In genomic region chr19:48194041-48194871, GRCh38 we compare ENCODE assay signal across 9 cellular contexts. TPM values are rescaled to one million over a fixed set of nuclear protein-coding genes. Genes with fewer than 3 reads are reported as not detected.
DNase-seq lines count a peak whose midpoint lies in the region; ATAC-seq and TF ChIP-seq lines count a peak whose summit lies in the region.
"Had no signal": no experiment of that assay in that cellular context is flagged by ENCODE, and none has a peak within 500 bp of the region (broad histone marks: within the 10 kb centered on the region; RNA-seq: fewer than 3 reads in every experiment).

No MANE protein-coding gene starts in this region.

- no peak overlapping the region for H3K27ac Mint-ChIP-seq in glutamatergic neuron (ENCODE audit: unreplicated experiment)
- H3K27ac Mint-ChIP-seq in immature natural killer cell: no peak overlapping the region

- 67 to 79% (median 69%) methylated on average over 31 to 41 of the region's 41 CpGs for WGBS in ovary, 3 donors

- no peak overlapping the region for H3K4me3 Mint-ChIP-seq in glutamatergic neuron (ENCODE audit: unreplicated experiment)
- H3K4me3 Mint-ChIP-seq in immature natural killer cell: no peak overlapping the region

- DNase-seq in AG04449 (ENCODE audit: low read depth, low spot score) (no peak), glutamatergic neuron (no peak), ovary (no peak), mucosa of gallbladder (ENCODE audit: low spot score) (no peak), immature natural killer cell (no peak)
- DNase-seq in activated CD4-positive, alpha-beta T cell treated with anti-CD3 and anti-CD28 coated beads, Interleukin-2, amount 50 U/mL, for 48 hours: peak; percentile 28 to 36
- DNase-seq: NCI-H187 treated with DMSO at 0.1 percent for 48 hours had no signal

- no peaks in the 10 kb centered on the region for H3K9me3 ChIP-seq in ovary

- H3K27me3 ChIP-seq in ovary: no peaks in the 10 kb centered on the region

- CTCF ChIA-PET in AG04449 (lab: Yijun Ruan, JAX): interaction anchor here (0.6 to 1.9 kb wide), 11 partner anchors 9 to 231 kb away, joined by 3 to 44 read pairs (median 5); no protein-coding TSS in a partner anchor

- H3K27ac ChIP-seq in ovary: no peak overlapping the region

- TF ChIP-seq POLR2A in ovary (IDR thresholded peaks at IDR 0.05): no peak

- intact Hi-C loops in ovary (cut with DNase I): no loop called here

- POLR2A ChIA-PET in AG04449 (lab: Yijun Ruan, JAX): no interaction called here

- TF ChIP-seq CTCF in AG04449 (IDR thresholded peaks at IDR 0.05; ENCODE audit: insufficient read depth, low read length, missing control alignments): peak; percentile 49
- peak; percentile 66 for TF ChIP-seq CTCF in GM12875 (IDR thresholded peaks at IDR 0.05; ENCODE audit: borderline replicate concordance, insufficient read depth, low read depth, low read length)
- peak; percentile 57 for TF ChIP-seq CTCF in glutamatergic neuron (IDR thresholded peaks at IDR 0.05; ENCODE audit: partially characterized antibody, unreplicated experiment)
- no peak for TF ChIP-seq CTCF in ovary (IDR thresholded peaks at IDR 0.05)

- H3K27me3 Mint-ChIP-seq in glutamatergic neuron (ENCODE audit: unreplicated experiment): peaks cover 8% of the 10 kb centered on the region
- H3K27me3 Mint-ChIP-seq in immature natural killer cell (ENCODE audit: low read depth in 3 of 3): peaks cover 0 to 3% (median 1%) of the 10 kb centered on the region in 3 donors

- TF ChIP-seq EP300 in ovary (IDR thresholded peaks at IDR 0.05): no peak

- peaks cover 4% of the 10 kb centered on the region for H3K9me3 Mint-ChIP-seq in glutamatergic neuron (ENCODE audit: unreplicated experiment)
- peaks cover 0 to 2% (median 0%) of the 10 kb centered on the region in 6 donors for H3K9me3 Mint-ChIP-seq in immature natural killer cell

- peaks cover 5% of the 10 kb centered on the region for H3K4me1 ChIP-seq in ovary (ENCODE audit: insufficient read depth)

- H3K4me3 ChIP-seq in AG04449 (ENCODE audit: low read depth, low read length) (no peak overlapping the region), GM12875 (ENCODE audit: low read depth, low read length) (no peak overlapping the region), ovary (no peak overlapping the region)

- no peaks in the 10 kb centered on the region for H3K36me3 Mint-ChIP-seq in glutamatergic neuron (ENCODE audit: unreplicated experiment)
- H3K36me3 Mint-ChIP-seq in immature natural killer cell: peaks cover 0 to 6% (median 4%) of the 10 kb centered on the region in 3 donors

- no peaks in the 10 kb centered on the region for H3K4me1 Mint-ChIP-seq in glutamatergic neuron (ENCODE audit: low read depth, unreplicated experiment)
- peaks cover 3 to 8% of the 10 kb centered on the region in 2 donors for H3K4me1 Mint-ChIP-seq in immature natural killer cell

- ATAC-seq in HG02938 (IDR thresholded peaks at IDR 0.05; ENCODE audit: unreplicated experiment): no peak

- no peaks in the 10 kb centered on the region for H3K36me3 ChIP-seq in ovary

RNA-seq across cellular contexts. Expression of gene ZSWIM9, which starts 23.8 kb away (rescaled TPM):
- total RNA-seq in glutamatergic neuron (ENCODE audit: unreplicated experiment) (6.7 TPM), ovary (10 to 100 TPM in 1 of 7 donors, 1 to 10 TPM in 6; 3.2 to 11.9 (median 7.8) TPM), mucosa of gallbladder (10.7 TPM)
- polyA plus RNA-seq in ovary (1 to 10 TPM; 6.1 to 7.5 TPM), immature natural killer cell (1 to 10 TPM in 1 of 3 donors, under 1 TPM in 1, not detected in 1; 0.54 to 1.3 TPM)

RNA-seq across cellular contexts. Expression of gene LIG1, which starts 24.1 kb away (rescaled TPM):
- total RNA-seq in glutamatergic neuron (ENCODE audit: unreplicated experiment) (16.9 TPM), ovary (10 to 100 TPM; 12.3 to 36.2 (median 20.0) TPM), mucosa of gallbladder (22.6 TPM)
- polyA plus RNA-seq in ovary (10 to 100 TPM; 12.9 to 22.7 TPM), immature natural killer cell (10 to 100 TPM; 13.1 to 26.0 (median 17.3) TPM)

Comparison
In these comparisons a context has a peak if more than half of its experiments do, and no peak if none do; other contexts are left out.
1. DNase-seq: peak in activated CD4-positive, alpha-beta T cell treated with anti-CD3 and anti-CD28 coated beads, Interleukin-2, amount 50 U/mL, for 48 hours (2 of 2); none in AG04449 (single experiment), glutamatergic neuron (single experiment), ovary (0 of 5), mucosa of gallbladder (single experiment) and immature natural killer cell (0 of 3).
2. CTCF ChIP-seq: peak in AG04449 (single experiment), GM12875 (single experiment) and glutamatergic neuron (single experiment); none in ovary (0 of 3).